In the genomic region with DNA sequence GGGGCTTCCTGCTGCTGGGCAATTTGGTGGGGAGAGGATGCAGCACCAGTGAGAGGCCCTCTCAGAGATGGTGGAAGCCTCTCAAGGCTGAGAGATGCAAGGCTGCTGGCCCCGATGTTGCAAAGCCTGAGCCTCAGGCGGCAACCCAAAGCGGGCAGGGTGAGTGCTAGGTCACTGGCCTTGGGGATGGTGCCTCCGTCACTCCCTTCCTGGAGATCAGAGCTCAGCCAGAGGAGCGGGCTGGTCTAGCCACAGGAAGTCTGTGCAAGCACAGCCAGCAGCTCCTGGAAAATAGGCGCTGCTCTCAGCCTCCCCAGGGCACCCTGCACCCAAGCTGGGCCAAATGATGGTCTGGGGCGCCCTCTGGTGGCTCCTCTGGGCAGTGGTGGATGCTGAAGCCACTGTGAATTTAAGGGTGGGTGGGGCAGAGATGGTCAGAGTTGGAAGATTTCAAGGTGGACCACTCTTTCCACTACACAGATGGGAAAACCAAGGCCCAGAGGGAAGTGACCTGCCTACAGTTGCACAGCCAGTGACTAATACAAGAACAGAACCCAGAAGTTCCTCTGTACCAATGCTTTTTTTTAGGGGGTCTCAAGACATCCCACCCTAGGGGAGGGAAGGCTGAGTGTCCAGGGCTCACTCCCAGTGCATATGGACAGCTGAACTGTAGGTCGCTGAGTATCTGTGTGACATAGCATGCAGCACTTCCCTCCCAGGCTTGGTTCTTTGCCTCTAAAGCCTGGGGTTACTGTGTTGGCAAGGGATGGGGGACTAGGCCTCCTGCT, we compare ENCODE assay signal across 8 cellular contexts. TPM values are rescaled to one million over a fixed set of nuclear protein-coding genes. Genes with fewer than 3 reads are reported as not detected.
A peak's percentile ranks its signal among the peaks of the same experiment; 100 is the strongest.
DNase-seq lines count a peak whose midpoint lies in the region; ATAC-seq lines count a peak whose summit lies in the region.

No MANE protein-coding gene starts in this region.

- no peak overlapping the region for H3K18ac ChIP-seq in mesenchymal stem cell (ENCODE audit: low read depth in 1 of 2, low read length in 2 of 2)

- no peak overlapping the region for H3K4ac ChIP-seq in mesenchymal stem cell (ENCODE audit: low read depth in 1 of 2, low read length in 2 of 2)

- H3K27ac ChIP-seq in mesenchymal stem cell (ENCODE audit: low read length, poor library complexity, severe bottlenecking): no peak overlapping the region

- H2AK5ac ChIP-seq in mesenchymal stem cell (ENCODE audit: low read length, severe bottlenecking): no peak overlapping the region

- no peak overlapping the region for H3K9ac ChIP-seq in mesenchymal stem cell (ENCODE audit: low read length)

- no peak overlapping the region for H2BK5ac ChIP-seq in mesenchymal stem cell (ENCODE audit: low read depth, low read length, poor library complexity, severe bottlenecking)

- H3K9me3 ChIP-seq in mesenchymal stem cell (ENCODE audit: control insufficient read depth, low read length): no peaks in the 10 kb centered on the region

- no peaks in the 10 kb centered on the region for H3K79me1 ChIP-seq in mesenchymal stem cell (replicated peaks; ENCODE audit: low read length, poor library complexity, severe bottlenecking)

- no peak overlapping the region for H2BK15ac ChIP-seq in mesenchymal stem cell (ENCODE audit: low read depth, poor library complexity, severe bottlenecking)

- no peak overlapping the region for H2AFZ ChIP-seq in mesenchymal stem cell (ENCODE audit: low read depth, low read length)

- no peak overlapping the region for H3K4me3 ChIP-seq in mesenchymal stem cell (ENCODE audit: insufficient read depth in 1 of 2, low read depth in 1 of 2, low read length in 2 of 2)

- DNase-seq in GM03348 (ENCODE audit: low spot score) (peak; percentile 94), NOMO-1 treated with DMSO at 0.1 percent for 48 hours (lab: John Stamatoyannopoulos, UW; ENCODE audit: unreplicated experiment) (peak; percentile 81), mesenchymal stem cell (peak; percentile 75)
- peak; percentile 97 for DNase-seq in activated CD8-positive, alpha-beta memory T cell treated with anti-CD3 and anti-CD28 coated beads for 24 hours
- DNase-seq in effector CD4-positive, alpha-beta T cell: peak; percentile 83
- DNase-seq in stimulated activated CD8-positive, alpha-beta memory T cell treated with anti-CD3 and anti-CD28 coated beads, Interleukin-15, amount 100 ng/mL, for 4 hours (ENCODE audit: low read depth in 2 of 2): peak; percentile 69 to 76

- ATAC-seq in HG03442 (IDR thresholded peaks at IDR 0.05; ENCODE audit: unreplicated experiment) (peak; percentile 60), HG03159 (IDR thresholded peaks at IDR 0.05; ENCODE audit: unreplicated experiment) (no peak)

- H3K14ac ChIP-seq in mesenchymal stem cell (ENCODE audit: low read length in 2 of 2): no peak overlapping the region

- no peak overlapping the region for H2BK120ac ChIP-seq in mesenchymal stem cell (ENCODE audit: low read depth, low read length)

- peaks cover 6 to 10% of the 10 kb centered on the region in 2 experiments for H3K27me3 ChIP-seq in mesenchymal stem cell (ENCODE audit: control insufficient read depth in 1 of 2, insufficient read depth in 1 of 2, low read length in 2 of 2)

- no peak overlapping the region for H3K4me2 ChIP-seq in mesenchymal stem cell (ENCODE audit: low read length, poor library complexity, severe bottlenecking)

- WGBS in mesenchymal stem cell: 3% methylated on average over 7 of the region's 8 CpGs

- H3K36me3 ChIP-seq in mesenchymal stem cell (ENCODE audit: control insufficient read depth in 1 of 2, insufficient read depth in 2 of 2, low read depth in 1 of 2, low read length in 2 of 2): no peaks in the 10 kb centered on the region

- no peak overlapping the region for H4K91ac ChIP-seq in mesenchymal stem cell (ENCODE audit: low read length)

- H3K23ac ChIP-seq in mesenchymal stem cell (ENCODE audit: low read length in 2 of 2): no peak overlapping the region

- peaks cover 3% of the 10 kb centered on the region for H3K4me1 ChIP-seq in mesenchymal stem cell (ENCODE audit: control insufficient read depth, insufficient read depth, low read depth, low read length)

- H2BK12ac ChIP-seq in mesenchymal stem cell (ENCODE audit: low read length in 2 of 2): no peak overlapping the region

- peak overlapping the region; percentile 59 for H4K8ac ChIP-seq in mesenchymal stem cell (ENCODE audit: low read length)

RNA-seq across cellular contexts. Expression of gene C20orf203, which starts 20.8 kb away (rescaled TPM):
- polyA plus RNA-seq in mesenchymal stem cell (2013, experiment 1 of 2): not detected
- not detected for polyA plus RNA-seq in mesenchymal stem cell (2013, experiment 2 of 2)
